1 cellular context compared by ENCODE assay signal in genomic region chr22:23893446-23893956, GRCh38.
TF ChIP-seq lines count a peak whose summit lies in the region.

No MANE protein-coding gene starts in this region.

TF ChIP-seq in HepG2, 621 proteins besides CTCF, POLR2A, EP300 and RAD21 (continued from another document):
- TF ChIP-seq SNAPC4 (CRISPR knock-in tag; IDR thresholded peaks at IDR 0.05) (no peak), ZFP90 (CRISPR knock-in tag; IDR thresholded peaks at IDR 0.05; ENCODE audit: borderline replicate concordance) (no peak), HNRNPUL1 (IDR thresholded peaks at IDR 0.05; ENCODE audit: low read depth, low read length) (no peak), THYN1 (CRISPR knock-in tag; IDR thresholded peaks at IDR 0.05; ENCODE audit: borderline replicate concordance, low read depth) (no peak), ZNF552 (CRISPR knock-in tag; IDR thresholded peaks at IDR 0.05; ENCODE audit: borderline replicate concordance) (no peak; the same call in 1 of the 2 replicates), MBNL3 (CRISPR knock-in tag; conservative IDR thresholded peaks at IDR 0.05) (no peak), ZBTB34 (CRISPR knock-in tag; IDR thresholded peaks at IDR 0.05) (no peak), ZNF496 (CRISPR knock-in tag; IDR thresholded peaks at IDR 0.05; ENCODE audit: insufficient replicate concordance) (no peak), ZSCAN30 (CRISPR knock-in tag; IDR thresholded peaks at IDR 0.05) (no peak), PLSCR1 (CRISPR knock-in tag; IDR thresholded peaks at IDR 0.05; ENCODE audit: borderline replicate concordance) (0 out of 2 replicates have a peak, but pooled peaks have one; percentile 2), BRCA1 (CRISPR knock-in tag; IDR thresholded peaks at IDR 0.05) (0 out of 2 replicates have a peak, but pooled peaks have one; percentile 18), ZNF225 (CRISPR knock-in tag; IDR thresholded peaks at IDR 0.05) (no peak)
- TF ChIP-seq, protein P1, sequence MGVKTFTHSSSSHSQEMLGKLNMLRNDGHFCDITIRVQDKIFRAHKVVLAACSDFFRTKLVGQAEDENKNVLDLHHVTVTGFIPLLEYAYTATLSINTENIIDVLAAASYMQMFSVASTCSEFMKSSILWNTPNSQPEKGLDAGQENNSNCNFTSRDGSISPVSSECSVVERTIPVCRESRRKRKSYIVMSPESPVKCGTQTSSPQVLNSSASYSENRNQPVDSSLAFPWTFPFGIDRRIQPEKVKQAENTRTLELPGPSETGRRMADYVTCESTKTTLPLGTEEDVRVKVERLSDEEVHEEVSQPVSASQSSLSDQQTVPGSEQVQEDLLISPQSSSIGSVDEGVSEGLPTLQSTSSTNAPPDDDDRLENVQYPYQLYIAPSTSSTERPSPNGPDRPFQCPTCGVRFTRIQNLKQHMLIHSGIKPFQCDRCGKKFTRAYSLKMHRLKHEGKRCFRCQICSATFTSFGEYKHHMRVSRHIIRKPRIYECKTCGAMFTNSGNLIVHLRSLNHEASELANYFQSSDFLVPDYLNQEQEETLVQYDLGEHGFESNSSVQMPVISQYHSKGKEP (CRISPR knock-in tag; IDR thresholded peaks at IDR 0.05), result no peak
